In genomic region chr7:157414702-157415096, GRCh38 we compare ENCODE assay signal across 2 cellular contexts.
TF ChIP-seq lines count a peak whose summit lies in the region.

No MANE protein-coding gene starts in this region.

TF ChIP-seq in SK-N-SH, 30 proteins besides CTCF, POLR2A, EP300 and RAD21:
- TF ChIP-seq USF2 (IDR thresholded peaks at IDR 0.05; ENCODE audit: borderline replicate concordance, low read depth, low read length) (no peak), TCF12 (IDR thresholded peaks at IDR 0.05) (no peak), RFX5 (IDR thresholded peaks at IDR 0.05; ENCODE audit: low read length) (no peak), FOXJ3 (CRISPR knock-in tag; IDR thresholded peaks at IDR 0.05) (no peak), ZBTB33 (IDR thresholded peaks at IDR 0.05; ENCODE audit: borderline replicate concordance, low read depth) (no peak), PBX3 (IDR thresholded peaks at IDR 0.05) (no peak), GATA2 (CRISPR knock-in tag; IDR thresholded peaks at IDR 0.05) (no peak), USF1 (IDR thresholded peaks at IDR 0.05; ENCODE audit: borderline replicate concordance, low read depth) (no peak)

TF ChIP-seq in SK-N-SH treated with all-trans-retinoic acid at 6 μM for 48 hours, 23 proteins besides CTCF, POLR2A, EP300 and RAD21:
- TF ChIP-seq RARB (CRISPR knock-in tag; IDR thresholded peaks at IDR 0.05) (no peak), PPARA (CRISPR knock-in tag; IDR thresholded peaks at IDR 0.05; ENCODE audit: borderline replicate concordance) (no peak), ZNF8 (CRISPR knock-in tag; IDR thresholded peaks at IDR 0.05) (no peak), ZNF565 (CRISPR knock-in tag; conservative IDR thresholded peaks at IDR 0.05; ENCODE audit: low read depth) (no peak), ZFP30 (CRISPR knock-in tag; IDR thresholded peaks at IDR 0.05) (no peak), ZFP3 (CRISPR knock-in tag; IDR thresholded peaks at IDR 0.05) (no peak), TCF4 (CRISPR knock-in tag; IDR thresholded peaks at IDR 0.05; ENCODE audit: borderline replicate concordance) (no peak)
